Comparison of ENCODE assay signal across 12 cellular contexts in genomic region chr15:41891946-41892345, GRCh38. TPM values are rescaled to one million over a fixed set of nuclear protein-coding genes. Genes with fewer than 3 reads are reported as not detected.
DNase-seq lines count a peak whose midpoint lies in the region; ATAC-seq, FAIRE-seq and TF ChIP-seq lines count a peak whose summit lies in the region.
"Had no signal": no experiment of that assay in that cellular context is flagged by ENCODE, and none has a peak within 500 bp of the region (broad histone marks: within the 10 kb centered on the region; RNA-seq: fewer than 3 reads in every experiment).

No MANE protein-coding gene starts in this region.

- FAIRE-seq in kidney (lab: Jason Lieb, UNC), result no peak
- FAIRE-seq: colon had no signal

- no peak overlapping the region for H3K4me3 ChIP-seq in kidney (ENCODE audit: low read length in 2 of 2)
- H3K4me3 ChIP-seq: GM23338 had no signal

- DNase-seq in DMS53 treated with DMSO at 0.1 percent for 48 hours (lab: John Stamatoyannopoulos, UW; ENCODE audit: unreplicated experiment) (peak; percentile 81), NCI-H2196 treated with DMSO at 0.1 percent for 48 hours (lab: John Stamatoyannopoulos, UW; ENCODE audit: unreplicated experiment) (peak; percentile 58), kidney (peak; percentile 68), activated gamma-delta T cell treated with Interleukin-2 at 50 U/mL for 16 hours (no peak), MV-4-11 (lab: John Stamatoyannopoulos, UW) (no peak)
- DNase-seq: activated naive CD8-positive, alpha-beta T cell treated with anti-CD3 and anti-CD28 coated beads, Interleukin-2, amount 50 U/mL, for 24 hours; Calu3 had no signal

- H3K4me1 ChIP-seq in kidney (ENCODE audit: control insufficient read depth in 1 of 2, insufficient read depth in 1 of 2, low read depth in 1 of 2, low read length in 2 of 2), result peaks cover 19 to 30% of the 10 kb centered on the region in 2 donors

- TF ChIP-seq CTCF in C4-2B (conservative IDR thresholded peaks at IDR 0.05), result no peak
- TF ChIP-seq CTCF in kidney (IDR thresholded peaks at IDR 0.05; ENCODE audit: borderline replicate concordance, extremely low read depth, insufficient read depth), result no peak

- ATAC-seq in GM18909 (IDR thresholded peaks at IDR 0.05; ENCODE audit: poor library complexity, unreplicated experiment) (no peak), GM21717 (IDR thresholded peaks at IDR 0.05; ENCODE audit: unreplicated experiment) (no peak)
- ATAC-seq: activated naive CD8-positive, alpha-beta T cell treated with anti-CD3 and anti-CD28 coated beads, Interleukin-2, amount 50 U/mL, for 24 hours had no signal

- no peak overlapping the region for H3K9ac ChIP-seq in kidney (ENCODE audit: low read length in 2 of 2)

- H3K36me3 ChIP-seq in kidney (ENCODE audit: control insufficient read depth in 1 of 2, insufficient read depth in 2 of 2, low read length in 2 of 2), result no peaks in the 10 kb centered on the region

- intact Hi-C loops in kidney (cut with DNase I), result no loop called here

- no peaks in the 10 kb centered on the region for H3K9me3 ChIP-seq in kidney (ENCODE audit: control insufficient read depth in 1 of 2, low read length in 2 of 2)

- H3K27ac ChIP-seq in C4-2B (peak overlapping the region; percentile 5), kidney (ENCODE audit: low read depth in 2 of 2, low read length in 2 of 2) (peak overlapping the region; percentile 8 to 26)

RNA-seq across cellular contexts. Expression of gene SPTBN5, which starts 1.9 kb away (rescaled TPM):
- total RNA-seq in kidney, result 1.2 TPM
- polyA plus RNA-seq in kidney (ENCODE audit: insufficient read depth, low read depth, low replicate concordance), result 2.6 TPM

RNA-seq across cellular contexts. Expression of gene PLA2G4B, which starts 53.3 kb away (rescaled TPM):
- 8.3 TPM for total RNA-seq in kidney
- polyA plus RNA-seq in kidney (ENCODE audit: insufficient read depth, low read depth, low replicate concordance), result 4.8 TPM

Comparison
In these comparisons a context has a peak if more than half of its experiments do, and no peak if none do; other contexts are left out.
1. DNase-seq: peak in DMS53 treated with DMSO at 0.1 percent for 48 hours (single experiment), NCI-H2196 treated with DMSO at 0.1 percent for 48 hours (single experiment) and kidney (single experiment); none in activated gamma-delta T cell treated with Interleukin-2 at 50 U/mL for 16 hours (single experiment) and MV-4-11 (single experiment).